In the genomic region with DNA sequence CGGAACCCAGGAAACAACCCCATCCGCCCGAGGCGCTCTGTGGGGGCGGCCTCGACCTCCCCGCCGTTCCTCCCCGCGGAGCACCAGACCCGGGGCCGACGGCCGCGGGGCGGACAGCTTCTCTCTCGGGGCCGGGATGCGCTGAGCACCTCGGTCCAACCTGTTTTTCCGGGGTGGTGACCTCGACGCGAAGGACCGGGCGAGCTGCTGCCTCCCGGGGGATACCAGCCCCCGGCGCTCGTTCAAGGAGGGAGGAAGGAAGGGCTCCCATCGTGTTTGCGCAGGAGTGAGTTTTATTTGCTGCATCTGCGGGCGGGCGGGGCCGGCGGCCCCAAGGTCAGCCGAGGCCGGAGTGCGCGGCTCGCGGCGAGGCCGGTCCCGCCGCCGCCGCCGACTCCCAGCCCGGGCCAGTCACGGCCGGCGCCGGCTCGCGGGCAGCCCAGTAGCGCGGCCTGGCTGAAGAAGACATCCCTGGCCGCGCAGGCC, we compare ENCODE assay signal across 8 cellular contexts. TPM values are rescaled to one million over a fixed set of nuclear protein-coding genes. Genes with fewer than 3 reads are reported as not detected.
DNase-seq lines count a peak whose midpoint lies in the region; ATAC-seq and TF ChIP-seq lines count a peak whose summit lies in the region.

No MANE protein-coding gene starts in this region.

- intact Hi-C loops in natural killer cell (cut with micrococcal nuclease), result loop anchor here (1.0 to 2.0 kb wide), 3 partner anchors 142 to 1640 kb away; partner anchors contain the start of genes C16orf87, ORC6 and VPS35

- no peak for TF ChIP-seq EP300 in tibial nerve (IDR thresholded peaks at IDR 0.05)

- H3K4me1 ChIP-seq in esophagus (ENCODE audit: control insufficient read depth in 2 of 2, insufficient read depth in 2 of 2, low read length in 1 of 2), result peaks cover 0 to 5% of the 10 kb centered on the region in 2 donors
- peaks cover 0 to 42% (median 18%) of the 10 kb centered on the region in 4 donors for H3K4me1 ChIP-seq in tibial nerve

- H3K27me3 Mint-ChIP-seq in IgD-negative memory B cell (no peaks in the 10 kb centered on the region), natural killer cell (ENCODE audit: low read depth in 2 of 2) (no peaks in the 10 kb centered on the region)
- no peaks in the 10 kb centered on the region for H3K27me3 Mint-ChIP-seq in activated CD8-positive, alpha-beta memory T cell treated with anti-CD3 and anti-CD28 coated beads, Interleukin-2, amount 10 ng/mL, durations not matched to agents 7 days and 5 days

- H3K36me3 ChIP-seq in esophagus (ENCODE audit: control insufficient read depth in 2 of 2, insufficient read depth in 2 of 2, low read length in 1 of 2) (peaks cover 2 to 6% of the 10 kb centered on the region in 2 donors), tibial nerve (peaks cover 0 to 11% (median under 1%) of the 10 kb centered on the region in 3 donors)

- ATAC-seq in GM21717 (IDR thresholded peaks at IDR 0.05; ENCODE audit: unreplicated experiment) (peak; percentile 44), natural killer cell (peak; percentile 32 to 56 (median 47))
- peak; percentile 63 for ATAC-seq in activated CD8-positive, alpha-beta memory T cell treated with anti-CD3 and anti-CD28 coated beads, Interleukin-2, amount 10 ng/mL, durations not matched to agents 7 days and 5 days

- H3K4me1 Mint-ChIP-seq in IgD-negative memory B cell, result peaks cover 22 to 40% (median 27%) of the 10 kb centered on the region in 3 donors
- H3K4me1 Mint-ChIP-seq in activated CD8-positive, alpha-beta memory T cell treated with anti-CD3 and anti-CD28 coated beads, Interleukin-2, amount 10 ng/mL, durations not matched to agents 7 days and 5 days, result peaks cover 49% of the 10 kb centered on the region
- H3K4me1 Mint-ChIP-seq in natural killer cell, result peaks cover 28 to 33% of the 10 kb centered on the region in 2 donors

- H3K27me3 ChIP-seq in esophagus (ENCODE audit: control insufficient read depth in 1 of 2, insufficient read depth in 2 of 2, low read length in 2 of 2) (no peaks in the 10 kb centered on the region), tibial nerve (no peaks in the 10 kb centered on the region)

- H3K27ac Mint-ChIP-seq in IgD-negative memory B cell (peak overlapping the region; percentile 89 to 99 (median 98)), natural killer cell (peak overlapping the region; percentile 95 to 98)
- peak overlapping the region; percentile 98 for H3K27ac Mint-ChIP-seq in activated CD8-positive, alpha-beta memory T cell treated with anti-CD3 and anti-CD28 coated beads, Interleukin-2, amount 10 ng/mL, durations not matched to agents 7 days and 5 days

- H3K36me3 Mint-ChIP-seq in IgD-negative memory B cell, result peaks cover 6% of the 10 kb centered on the region
- H3K36me3 Mint-ChIP-seq in activated CD8-positive, alpha-beta memory T cell treated with anti-CD3 and anti-CD28 coated beads, Interleukin-2, amount 10 ng/mL, durations not matched to agents 7 days and 5 days, result peaks cover 26% of the 10 kb centered on the region
- H3K36me3 Mint-ChIP-seq in natural killer cell, result peaks cover 5% of the 10 kb centered on the region

- DNase-seq in EH (ENCODE audit: low read depth), result peak; percentile 42
- peak; percentile 70 for DNase-seq in activated CD8-positive, alpha-beta memory T cell treated with anti-CD3 and anti-CD28 coated beads, Interleukin-2, amount 10 ng/mL, durations not matched to agents 7 days and 5 days
- DNase-seq in natural killer cell, result peak; percentile 53
- no peak for DNase-seq in tibial nerve (ENCODE audit: low spot score in 2 of 2)
- DNase-seq in NCI-H187 (lab: John Stamatoyannopoulos, UW), result no peak

- no peak for TF ChIP-seq CTCF in natural killer cell (IDR thresholded peaks at IDR 0.05)
- no peak for TF ChIP-seq CTCF in tibial nerve (IDR thresholded peaks at IDR 0.05)

- WGBS in esophagus, 2 donors, result 0% methylated on average over 60 to 61 of the region's 61 CpGs
- WGBS in tibial nerve, 2 donors, result 0% methylated on average over 2 to 20 of the region's 61 CpGs

- H3K4me3 ChIP-seq in esophagus (ENCODE audit: low read depth in 1 of 2, low read length in 2 of 2) (peak overlapping the region; percentile 91 to 95), tibial nerve (peak overlapping the region; percentile 59 to 94 (median 84))

- TF ChIP-seq POLR2A in tibial nerve (IDR thresholded peaks at IDR 0.05), result no peak

- H3K4me3 Mint-ChIP-seq in IgD-negative memory B cell (peak overlapping the region; percentile 87 to 97 (median 94)), natural killer cell (peak overlapping the region; percentile 94)
- H3K4me3 Mint-ChIP-seq in activated CD8-positive, alpha-beta memory T cell treated with anti-CD3 and anti-CD28 coated beads, Interleukin-2, amount 10 ng/mL, durations not matched to agents 7 days and 5 days, result peak overlapping the region; percentile 91

- no peaks in the 10 kb centered on the region for H3K9me3 Mint-ChIP-seq in IgD-negative memory B cell
- no peaks in the 10 kb centered on the region for H3K9me3 Mint-ChIP-seq in activated CD8-positive, alpha-beta memory T cell treated with anti-CD3 and anti-CD28 coated beads, Interleukin-2, amount 10 ng/mL, durations not matched to agents 7 days and 5 days (ENCODE audit: low read depth)
- H3K9me3 Mint-ChIP-seq in natural killer cell, result no peaks in the 10 kb centered on the region

- H3K9me3 ChIP-seq in esophagus (ENCODE audit: control insufficient read depth in 2 of 2, insufficient read depth in 1 of 2, low read depth in 1 of 2, low read length in 1 of 2) (no peaks in the 10 kb centered on the region), tibial nerve (no peaks in the 10 kb centered on the region)

- peak overlapping the region; percentile 93 to 99 for H3K27ac ChIP-seq in esophagus (ENCODE audit: low read depth in 2 of 2, low read length in 1 of 2)
- H3K27ac ChIP-seq in tibial nerve, result peak overlapping the region; percentile 55 to 99 (median 97)

- CTCF ChIA-PET in activated CD8-positive, alpha-beta memory T cell treated with anti-CD3 and anti-CD28 coated beads, Interleukin-2, amount 10 ng/mL, durations not matched to agents 7 days and 5 days (lab: Charles Lee), result interaction anchor here (1.0 to 5.2 kb wide), 7 partner anchors 10 to 488 kb away, joined by 3 to 26 read pairs (median 6); partner anchors contain the start of genes ITFG1, NETO2 and PHKB

RNA-seq across cellular contexts. Expression of gene DNAJA2, which starts 0.5 kb away (rescaled TPM):
- polyA plus RNA-seq in IgD-negative memory B cell (76.2 TPM), esophagus (10 to 100 TPM; 31.1 to 39.2 TPM)
- total RNA-seq in activated CD8-positive, alpha-beta memory T cell treated with anti-CD3 and anti-CD28 coated beads, Interleukin-2, amount 10 ng/mL, durations not matched to agents 7 days and 5 days, result 10 to 100 TPM; 55.6 to 70.2 TPM
- total RNA-seq in natural killer cell (10 to 100 TPM; 71.8 to 83.2 (median 74.5) TPM), tibial nerve (10 to 100 TPM; 27.2 to 48.5 (median 31.7) TPM)

Comparison
In these comparisons a context has a peak if more than half of its experiments do, and no peak if none do; other contexts are left out.
1. DNase-seq: peak in EH (single experiment), activated CD8-positive, alpha-beta memory T cell treated with anti-CD3 and anti-CD28 coated beads, Interleukin-2, amount 10 ng/mL, durations not matched to agents 7 days and 5 days (single experiment) and natural killer cell (single experiment); none in tibial nerve (0 of 2) and NCI-H187 (0 of 2).
2. Peak in every context shown above with its lines, with median percentiles within 50 percentile points of each other: ATAC-seq, H3K27ac Mint-ChIP-seq and H3K4me3 Mint-ChIP-seq.